In genomic region chr14:77961853-77962580, GRCh38 we compare ENCODE assay signal across 18 cellular contexts.
DNase-seq lines count a peak whose midpoint lies in the region; ATAC-seq, FAIRE-seq and TF ChIP-seq lines count a peak whose summit lies in the region.
"Had no signal": no experiment of that assay in that cellular context is flagged by ENCODE, and none has a peak within 500 bp of the region (broad histone marks: within the 10 kb centered on the region; RNA-seq: fewer than 3 reads in every experiment).

No MANE protein-coding gene starts in this region.

- H4K20me1 ChIP-seq in PC-3 (ENCODE audit: low read length), result no peaks in the 10 kb centered on the region

- TF ChIP-seq CTCF in D721Med (IDR thresholded peaks at IDR 0.05; ENCODE audit: insufficient read depth, missing control alignments) (peak; percentile 49), HFFc6 (IDR thresholded peaks at IDR 0.05) (peak; percentile 32; the same call in 1 of the 2 replicates), PC-3 (conservative IDR thresholded peaks at IDR 0.05; ENCODE audit: low read depth, low read length) (peak; percentile 47)

- no peak for ATAC-seq in PC-3
- no peak for ATAC-seq in HG03135 (IDR thresholded peaks at IDR 0.05; ENCODE audit: unreplicated experiment)
- ATAC-seq in Right ventricle myocardium inferior, result no peak

- no peak overlapping the region for H3K4me3 Mint-ChIP-seq in HFFc6
- no peak overlapping the region for H3K4me3 Mint-ChIP-seq in activated CD4-positive, alpha-beta T cell treated with anti-CD3 and anti-CD28 coated beads, Interleukin-2, amount 10 ng/mL, durations not matched to agents 24 days and 14 days

- H3K9me2 ChIP-seq in PC-3 (replicated peaks; ENCODE audit: low read length), result no peaks in the 10 kb centered on the region

- no peaks in the 10 kb centered on the region for H3K4me1 ChIP-seq in PC-3 (ENCODE audit: insufficient read depth, low read length)
- H3K4me1 ChIP-seq: HAP-1, SJCRH30 had no signal

- no peaks in the 10 kb centered on the region for H3K36me3 Mint-ChIP-seq in HFFc6 (ENCODE audit: low read depth)
- H3K36me3 Mint-ChIP-seq in activated CD4-positive, alpha-beta T cell treated with anti-CD3 and anti-CD28 coated beads, Interleukin-2, amount 10 ng/mL, durations not matched to agents 24 days and 14 days (ENCODE audit: low read depth), result no peaks in the 10 kb centered on the region

- H3K79me2 ChIP-seq in PC-3 (ENCODE audit: low read length), result no peaks in the 10 kb centered on the region

- H3K27me3 ChIP-seq in PC-3 (ENCODE audit: low read length), result no peaks in the 10 kb centered on the region; the same call in 1 of the 2 replicates
- H3K27me3 ChIP-seq: SJCRH30 had no signal

- H3K9ac ChIP-seq in PC-3 (ENCODE audit: low read length), result no peak overlapping the region

- H3K4me1 Mint-ChIP-seq in HFFc6 (ENCODE audit: low read depth), result peaks cover 5% of the 10 kb centered on the region; the same call in 1 of the 2 replicates
- H3K4me1 Mint-ChIP-seq in activated CD4-positive, alpha-beta T cell treated with anti-CD3 and anti-CD28 coated beads, Interleukin-2, amount 10 ng/mL, durations not matched to agents 24 days and 14 days, result peaks cover 4% of the 10 kb centered on the region

- no peak overlapping the region for H3K4me3 ChIP-seq in PC-3 (ENCODE audit: low read length)
- H3K4me3 ChIP-seq: HAP-1, SJCRH30 had no signal

- H3K36me3 ChIP-seq in PC-3 (ENCODE audit: low read depth, low read length), result no peaks in the 10 kb centered on the region
- H3K36me3 ChIP-seq: HAP-1, SJCRH30 had no signal

- H3K4me2 ChIP-seq in PC-3 (ENCODE audit: low read length), result no peak overlapping the region

- BruUV-seq in PC-3 (replicated peaks; lab: Mats Ljungman, UMichigan), result no TSS peak

- intact Hi-C loops in PC-3 (cut with micrococcal nuclease) (no loop called here), Right ventricle myocardium inferior (cut with DNase I) (no loop called here)
- intact Hi-C loops in activated CD4-positive, alpha-beta T cell treated with anti-CD3 and anti-CD28 coated beads, Interleukin-2, amount 10 ng/mL, durations not matched to agents 24 days and 14 days (cut with micrococcal nuclease), result no loop called here

- CTCF ChIA-PET in PC-3 (lab: Charles Lee), result no interaction called here

- no peak for FAIRE-seq in D721Med (lab: Jason Lieb, UNC)

- no peaks in the 10 kb centered on the region for H3K9me3 Mint-ChIP-seq in HFFc6
- peaks cover 7% of the 10 kb centered on the region for H3K9me3 Mint-ChIP-seq in activated CD4-positive, alpha-beta T cell treated with anti-CD3 and anti-CD28 coated beads, Interleukin-2, amount 10 ng/mL, durations not matched to agents 24 days and 14 days

- no peak overlapping the region for H3K27ac ChIP-seq in PC-3 (ENCODE audit: low read length)
- H3K27ac ChIP-seq: SJCRH30 had no signal

- no peak for TF ChIP-seq POLR2A in erythroblast (IDR thresholded peaks at IDR 0.05; ENCODE audit: low read length)

- H3K9me3 ChIP-seq in PC-3 (ENCODE audit: low read length), result no peaks in the 10 kb centered on the region
- H3K9me3 ChIP-seq: HAP-1, SJCRH30 had no signal

- no peaks in the 10 kb centered on the region; the same call in 1 of the 2 replicates for H3K27me3 Mint-ChIP-seq in HFFc6 (ENCODE audit: insufficient read depth)
- H3K27me3 Mint-ChIP-seq in activated CD4-positive, alpha-beta T cell treated with anti-CD3 and anti-CD28 coated beads, Interleukin-2, amount 10 ng/mL, durations not matched to agents 24 days and 14 days, result peaks cover 18% of the 10 kb centered on the region

- H3K27ac Mint-ChIP-seq in HFFc6, result no peak overlapping the region
- no peak overlapping the region for H3K27ac Mint-ChIP-seq in activated CD4-positive, alpha-beta T cell treated with anti-CD3 and anti-CD28 coated beads, Interleukin-2, amount 10 ng/mL, durations not matched to agents 24 days and 14 days

- no peaks in the 10 kb centered on the region for H3F3A ChIP-seq in PC-3 (ENCODE audit: low read length, unreplicated experiment)

- DNase-seq in D721Med (ENCODE audit: insufficient read length, low spot score) (no peak), HFFc6 (no peak), PC-3 (peak; percentile 23), erythroblast (lab: John Stamatoyannopoulos, UW) (peak; percentile 4 to 41), Right ventricle myocardium inferior (ENCODE audit: missing footprints) (no peak)
- DNase-seq in activated CD4-positive, alpha-beta T cell treated with anti-CD3 and anti-CD28 coated beads, Interleukin-2, amount 10 ng/mL, durations not matched to agents 24 days and 14 days, result no peak
- DNase-seq: C1 segment of cervical spinal cord, DMS153, EL, IMR-90, NCI-H1105, NCI-H187 treated with DMSO at 0.1 percent for 48 hours, NCI-H2171 treated with DMSO at 0.1 percent for 48 hours, NCI-H510A treated with DMSO at 0.1 percent for 48 hours, T-helper 9 cell had no signal

- H2AFZ ChIP-seq in PC-3 (ENCODE audit: low read length), result no peak overlapping the region

- POLR2A ChIA-PET in PC-3 (lab: Charles Lee; ENCODE audit: unreplicated experiment), result no interaction called here

Comparison
In these comparisons a context has a peak if more than half of its experiments do, and no peak if none do; other contexts are left out.
1. DNase-seq: peak in PC-3 (single experiment) and erythroblast (2 of 2); none in D721Med (single experiment), HFFc6 (single experiment), Right ventricle myocardium inferior (single experiment) and activated CD4-positive, alpha-beta T cell treated with anti-CD3 and anti-CD28 coated beads, Interleukin-2, amount 10 ng/mL, durations not matched to agents 24 days and 14 days (single experiment).
2. Peak in every context shown above with its lines, with median percentiles within 50 percentile points of each other: CTCF ChIP-seq.